8 cellular contexts compared by ENCODE assay signal in the genomic region with DNA sequence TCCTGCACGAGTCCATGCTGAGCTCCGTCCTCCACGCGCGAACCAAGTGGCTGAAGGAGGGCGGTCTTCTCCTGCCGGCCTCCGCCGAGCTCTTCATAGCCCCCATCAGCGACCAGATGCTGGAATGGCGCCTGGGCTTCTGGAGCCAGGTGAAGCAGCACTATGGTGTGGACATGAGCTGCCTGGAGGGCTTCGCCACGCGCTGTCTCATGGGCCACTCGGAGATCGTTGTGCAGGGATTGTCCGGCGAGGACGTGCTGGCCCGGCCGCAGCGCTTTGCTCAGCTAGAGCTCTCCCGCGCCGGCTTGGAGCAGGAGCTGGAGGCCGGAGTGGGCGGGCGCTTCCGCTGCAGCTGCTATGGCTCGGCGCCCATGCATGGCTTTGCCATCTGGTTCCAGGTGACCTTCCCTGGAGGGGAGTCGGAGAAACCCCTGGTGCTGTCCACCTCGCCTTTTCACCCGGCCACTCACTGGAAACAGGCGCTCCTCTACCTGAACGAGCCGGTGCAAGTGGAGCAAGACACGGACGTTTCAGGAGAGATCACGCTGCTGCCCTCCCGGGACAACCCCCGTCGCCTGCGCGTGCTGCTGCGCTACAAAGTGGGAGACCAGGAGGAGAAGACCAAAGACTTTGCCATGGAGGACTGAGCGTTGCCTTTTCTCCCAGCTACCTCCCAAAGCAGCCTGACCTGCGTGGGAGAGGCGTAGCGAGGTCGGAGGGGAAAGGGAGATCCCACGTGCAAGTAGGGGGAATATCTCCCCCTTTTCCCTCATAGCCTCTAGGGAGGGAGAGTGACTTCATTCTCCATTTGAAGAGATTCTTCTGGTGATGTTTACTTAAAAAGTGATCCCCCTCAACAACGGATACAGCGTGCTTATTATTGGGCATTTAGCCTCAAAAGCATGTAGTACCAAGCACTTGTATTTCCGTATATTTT. TPM values are rescaled to one million over a fixed set of nuclear protein-coding genes. Genes with fewer than 3 reads are reported as not detected.
A peak's percentile ranks its signal among the peaks of the same experiment; 100 is the strongest.
DNase-seq lines count a peak whose midpoint lies in the region; ATAC-seq and TF ChIP-seq lines count a peak whose summit lies in the region.

No MANE protein-coding gene starts in this region.

- peaks cover 29 to 41% (median 30%) of the 10 kb centered on the region in 3 donors for H3K4me1 Mint-ChIP-seq in CD8-positive, alpha-beta memory T cell
- H3K4me1 Mint-ChIP-seq in neural progenitor cell: peaks cover 20% of the 10 kb centered on the region

- peak overlapping the region; percentile 83 to 98 (median 96) for H3K27ac Mint-ChIP-seq in CD8-positive, alpha-beta memory T cell
- peak overlapping the region; percentile 69 for H3K27ac Mint-ChIP-seq in neural progenitor cell

- peak overlapping the region; percentile 94 for H3K9ac ChIP-seq in OCI-LY1 (ENCODE audit: low read length)
- peak overlapping the region; percentile 48 for H3K9ac ChIP-seq in neural progenitor cell

- peaks cover 3 to 36% (median 3%) of the 10 kb centered on the region in 3 donors for H3K36me3 Mint-ChIP-seq in CD8-positive, alpha-beta memory T cell
- H3K36me3 Mint-ChIP-seq in neural progenitor cell: peaks cover 3% of the 10 kb centered on the region

- peak overlapping the region; percentile 92 for H3K4me3 ChIP-seq in CD8-positive, alpha-beta memory T cell (ENCODE audit: low read length)
- H3K4me3 ChIP-seq in OCI-LY1 (ENCODE audit: low read depth, low read length, poor library complexity, severe bottlenecking): peak overlapping the region; percentile 91
- peak overlapping the region; percentile 59 for H3K4me3 ChIP-seq in neural progenitor cell
- H3K4me3 ChIP-seq in thymus (ENCODE audit: low read length): peak overlapping the region; percentile 77

- H2AFZ ChIP-seq in OCI-LY1 (ENCODE audit: low read length) (no peak overlapping the region), neural progenitor cell (replicated peaks) (peak overlapping the region; percentile 79)

- no peaks in the 10 kb centered on the region; the same call in 1 of the 2 replicates for H3F3A ChIP-seq in OCI-LY1 (ENCODE audit: insufficient read depth, low read length)
- H3F3A ChIP-seq in neural progenitor cell (ENCODE audit: low read depth): peaks cover 3% of the 10 kb centered on the region

- peak overlapping the region; percentile 95 to 99 (median 97) for H3K4me3 Mint-ChIP-seq in CD8-positive, alpha-beta memory T cell
- H3K4me3 Mint-ChIP-seq in neural progenitor cell: peak overlapping the region; percentile 96

- H3K9me2 ChIP-seq in OCI-LY1 (ENCODE audit: low read depth, low read length): no peaks in the 10 kb centered on the region

- H4K20me1 ChIP-seq in OCI-LY1 (ENCODE audit: insufficient read depth, low read length) (no peaks in the 10 kb centered on the region), neural progenitor cell (ENCODE audit: low read depth) (no peaks in the 10 kb centered on the region)

- no peaks in the 10 kb centered on the region for H3K27me3 Mint-ChIP-seq in CD8-positive, alpha-beta memory T cell
- H3K27me3 Mint-ChIP-seq in neural progenitor cell (ENCODE audit: insufficient read depth, low read depth): peaks cover 7% of the 10 kb centered on the region

- H3K79me2 ChIP-seq in OCI-LY1 (ENCODE audit: insufficient read depth, low read length): no peaks in the 10 kb centered on the region; the same call in 1 of the 2 replicates
- peaks cover 33% of the 10 kb centered on the region for H3K79me2 ChIP-seq in neural progenitor cell (ENCODE audit: low read depth)

- no peaks in the 10 kb centered on the region for H3K9me3 ChIP-seq in CD8-positive, alpha-beta memory T cell (ENCODE audit: low read length)
- H3K9me3 ChIP-seq in OCI-LY1 (ENCODE audit: low read length): no peaks in the 10 kb centered on the region
- H3K9me3 ChIP-seq in neural progenitor cell (ENCODE audit: low read depth): no peaks in the 10 kb centered on the region
- H3K9me3 ChIP-seq in thymus (ENCODE audit: control insufficient read depth): no peaks in the 10 kb centered on the region

- H3K4me1 ChIP-seq in CD8-positive, alpha-beta memory T cell (ENCODE audit: insufficient read depth, low read length): peaks cover 13% of the 10 kb centered on the region
- H3K4me1 ChIP-seq in OCI-LY1 (ENCODE audit: insufficient read depth, low read length, severe bottlenecking) (peaks cover 23% of the 10 kb centered on the region), foreskin keratinocyte (peaks cover 6% of the 10 kb centered on the region), neural progenitor cell (peaks cover 23% of the 10 kb centered on the region), thymus (ENCODE audit: control insufficient read depth, insufficient read depth, low read length) (peaks cover 7% of the 10 kb centered on the region)

- TF ChIP-seq CTCF in OCI-LY1 (IDR thresholded peaks at IDR 0.05; ENCODE audit: low read length): no peak
- no peak for TF ChIP-seq CTCF in foreskin keratinocyte (conservative IDR thresholded peaks at IDR 0.05)
- TF ChIP-seq CTCF in neural progenitor cell (IDR thresholded peaks at IDR 0.05): no peak

- no peaks in the 10 kb centered on the region for H3K36me3 ChIP-seq in CD8-positive, alpha-beta memory T cell (ENCODE audit: insufficient read depth, low read length)
- H3K36me3 ChIP-seq in OCI-LY1 (ENCODE audit: insufficient read depth, low read length): peaks cover 17% of the 10 kb centered on the region
- no peaks in the 10 kb centered on the region for H3K36me3 ChIP-seq in neural progenitor cell
- H3K36me3 ChIP-seq in thymus (ENCODE audit: control insufficient read depth, insufficient read depth): no peaks in the 10 kb centered on the region

- CTCF ChIA-PET in CD8-positive, alpha-beta memory T cell (lab: Charles Lee): interaction anchor here (1.0 kb wide), 1 partner anchor 14 kb away, joined by 3 read pairs; no protein-coding TSS in a partner anchor

- 7% methylated on average over 55 of the region's 55 CpGs for WGBS in thymus

- peak in 4 of 5 donors; percentile 4 to 58 (median 16) for DNase-seq in CD8-positive, alpha-beta memory T cell
- DNase-seq in activated effector memory CD4-positive, alpha-beta T cell treated with anti-CD3 and anti-CD28 coated beads, Interleukin-2, amount 50 U/mL, for 16 hours: peak; percentile 79
- DNase-seq in foreskin keratinocyte (peak in 1 of 2 donors; percentile 34), neural progenitor cell (ENCODE audit: low spot score) (peak; percentile 78)

- peak overlapping the region; percentile 98 for H3K4me2 ChIP-seq in OCI-LY1 (ENCODE audit: low read length)
- H3K4me2 ChIP-seq in neural progenitor cell: peak overlapping the region; percentile 92

- H3K27ac ChIP-seq in CD8-positive, alpha-beta memory T cell (ENCODE audit: low read depth, low read length): peak overlapping the region; percentile 85
- H3K27ac ChIP-seq in OCI-LY1 (ENCODE audit: low read depth, low read length, poor library complexity, severe bottlenecking) (peak overlapping the region; percentile 35), foreskin keratinocyte (no peak overlapping the region), neural progenitor cell (peak overlapping the region; percentile 15), thymus (ENCODE audit: low read depth) (no peak overlapping the region)

- peak; percentile 71 for ATAC-seq in GM19395 (IDR thresholded peaks at IDR 0.05; ENCODE audit: unreplicated experiment)
- peak; percentile 59 for ATAC-seq in HG03460 (IDR thresholded peaks at IDR 0.05; ENCODE audit: unreplicated experiment)
- peak; percentile 72 for ATAC-seq in foreskin keratinocyte

- POLR2A ChIA-PET in CD8-positive, alpha-beta memory T cell (lab: Charles Lee): no interaction called here

- no peaks in the 10 kb centered on the region for H3K27me3 ChIP-seq in CD8-positive, alpha-beta memory T cell (ENCODE audit: insufficient read depth, low read length, poor library complexity, severe bottlenecking)
- H3K27me3 ChIP-seq in OCI-LY1 (ENCODE audit: insufficient read depth, low read length) (no peaks in the 10 kb centered on the region), foreskin keratinocyte (no peaks in the 10 kb centered on the region), neural progenitor cell (no peaks in the 10 kb centered on the region), thymus (ENCODE audit: control insufficient read depth, insufficient read depth) (no peaks in the 10 kb centered on the region)

- H3K9me3 Mint-ChIP-seq in CD8-positive, alpha-beta memory T cell: no peaks in the 10 kb centered on the region
- no peaks in the 10 kb centered on the region for H3K9me3 Mint-ChIP-seq in neural progenitor cell

RNA-seq across cellular contexts. Expression of gene PRMT6, which starts 1.0 kb away (rescaled TPM):
- 10 to 100 TPM; 24.1 to 26.8 TPM for total RNA-seq in CD8-positive, alpha-beta memory T cell
- polyA plus RNA-seq in CD8-positive, alpha-beta memory T cell: 17.4 TPM
- 17.0 and 18.4 TPM in 2 replicates for total RNA-seq in foreskin keratinocyte
- polyA plus RNA-seq in foreskin keratinocyte: 11.5 and 13.3 TPM in 2 replicates
- total RNA-seq in neural progenitor cell (ENCODE audit: low replicate concordance): 33.1 and 40.3 TPM in 2 replicates
- 24.4 TPM for polyA plus RNA-seq in thymus

Comparison
In these comparisons a context has a peak if more than half of its experiments do, and no peak if none do; other contexts are left out.
1. H3K27ac ChIP-seq: peak in CD8-positive, alpha-beta memory T cell (single experiment), OCI-LY1 (single experiment) and neural progenitor cell (single experiment); none in foreskin keratinocyte (single experiment) and thymus (single experiment).
2. Peak in every context shown above with its lines, with median percentiles within 50 percentile points of each other: H3K4me3 ChIP-seq and ATAC-seq.